ENCODE assay signal across 8 cellular contexts in genomic region chr11:95147364-95147905, GRCh38. TPM values are rescaled to one million over a fixed set of nuclear protein-coding genes. Genes with fewer than 3 reads are reported as not detected.
DNase-seq lines count a peak whose midpoint lies in the region; ATAC-seq and TF ChIP-seq lines count a peak whose summit lies in the region.

No MANE protein-coding gene starts in this region.

- no peaks in the 10 kb centered on the region for H3K79me2 ChIP-seq in osteoblast (ENCODE audit: insufficient read depth, low read length)

- no peaks in the 10 kb centered on the region for H3K36me3 ChIP-seq in osteoblast (ENCODE audit: insufficient read depth, low read length)

- H3K4me2 ChIP-seq in osteoblast (ENCODE audit: insufficient read depth, low read length), result peak overlapping the region; percentile 22

- no peak for TF ChIP-seq CTCF in osteoblast (IDR thresholded peaks at IDR 0.05; ENCODE audit: extremely low read depth, low read depth, low read length)

- no peaks in the 10 kb centered on the region for H4K20me1 ChIP-seq in osteoblast (ENCODE audit: insufficient read depth, low read length)

- H3K27me3 ChIP-seq in osteoblast (ENCODE audit: insufficient read depth, low read length), result no peaks in the 10 kb centered on the region

- H2AFZ ChIP-seq in osteoblast (ENCODE audit: low read length), result no peak overlapping the region

- no peak for ATAC-seq in GM19351 (IDR thresholded peaks at IDR 0.05; ENCODE audit: unreplicated experiment)

- H3K4me1 ChIP-seq in osteoblast (ENCODE audit: insufficient read depth, low read length), result peaks cover 54% of the 10 kb centered on the region

- peak overlapping the region; percentile 43 for H3K27ac ChIP-seq in osteoblast (ENCODE audit: low read depth, low read length)

- peak; percentile 74 for DNase-seq in DMS53 treated with DMSO at 0.1 percent for 48 hours (lab: John Stamatoyannopoulos, UW; ENCODE audit: unreplicated experiment)
- peak; percentile 57 to 84 for DNase-seq in NCI-H446 (lab: John Stamatoyannopoulos, UW)
- peak; percentile 79 to 93 for DNase-seq in dermis microvascular lymphatic vessel endothelial cell (ENCODE audit: low read depth in 2 of 2)
- DNase-seq in osteoblast (ENCODE audit: insufficient read length, low spot score, missing footprints), result peak; percentile 90
- DNase-seq in activated T-cell treated with anti-CD3 and anti-CD28 coated beads for 4 hours, result no peak
- DNase-seq in activated T-cell treated with anti-CD3 and anti-CD28 coated beads, Interleukin-2, amount 50 U/mL, for 48 hours, result no peak
- no peak for DNase-seq in NCI-H1930 (lab: John Stamatoyannopoulos, UW)

- no peak overlapping the region for H3K4me3 ChIP-seq in osteoblast (ENCODE audit: insufficient read depth, low read length)

- H3K9me3 ChIP-seq in osteoblast (ENCODE audit: low read depth, low read length), result no peaks in the 10 kb centered on the region

RNA-seq across cellular contexts. Expression of gene ENDOD1, which starts 57.8 kb away (rescaled TPM):
- 56.0 and 71.1 TPM in 2 replicates for total RNA-seq in dermis microvascular lymphatic vessel endothelial cell
- total RNA-seq in osteoblast, result 43.0 and 44.2 TPM in 2 replicates

Comparison
In these comparisons a context has a peak if more than half of its experiments do, and no peak if none do; other contexts are left out.
1. DNase-seq: peak in DMS53 treated with DMSO at 0.1 percent for 48 hours (single experiment), NCI-H446 (2 of 2), dermis microvascular lymphatic vessel endothelial cell (2 of 2) and osteoblast (single experiment); none in activated T-cell treated with anti-CD3 and anti-CD28 coated beads for 4 hours (single experiment), activated T-cell treated with anti-CD3 and anti-CD28 coated beads, Interleukin-2, amount 50 U/mL, for 48 hours (0 of 2) and NCI-H1930 (0 of 2).